Comparison of ENCODE assay signal across 8 cellular contexts in genomic region chr4:123505077-123505456, GRCh38.
DNase-seq lines count a peak whose midpoint lies in the region; ATAC-seq lines count a peak whose summit lies in the region.

No MANE protein-coding gene starts in this region.

- H3K36me3 ChIP-seq in mesodermal cell (ENCODE audit: control insufficient read depth, insufficient read depth, low read length) (no peaks in the 10 kb centered on the region), Karpas-422 (ENCODE audit: insufficient read depth, low read length) (no peaks in the 10 kb centered on the region)

- no peaks in the 10 kb centered on the region for H3K27me3 ChIP-seq in Karpas-422 (ENCODE audit: low read length)

- peak overlapping the region; percentile 95 for H3K27ac ChIP-seq in mesodermal cell (ENCODE audit: low read depth, low read length, severe bottlenecking)
- H3K27ac ChIP-seq in Karpas-422 (ENCODE audit: low read length), result no peak overlapping the region

- H3K27ac Mint-ChIP-seq in central memory CD8-positive, alpha-beta T cell (ENCODE audit: low read depth), result no peak overlapping the region

- no peak overlapping the region for H2AFZ ChIP-seq in Karpas-422 (ENCODE audit: low read length)

- peaks cover 6% of the 10 kb centered on the region for H3K4me1 ChIP-seq in mesodermal cell (ENCODE audit: control insufficient read depth, insufficient read depth, low read length, poor library complexity, severe bottlenecking)
- no peaks in the 10 kb centered on the region for H3K4me1 ChIP-seq in Karpas-422 (ENCODE audit: low read length)

- H3K4me1 Mint-ChIP-seq in central memory CD8-positive, alpha-beta T cell, result peaks cover 8% of the 10 kb centered on the region

- H3K9me3 ChIP-seq in mesodermal cell (ENCODE audit: control insufficient read depth, low read length), result no peaks in the 10 kb centered on the region
- no peaks in the 10 kb centered on the region for H3K9me3 ChIP-seq in Karpas-422 (ENCODE audit: low read length)

- peak; percentile 17 for DNase-seq in DMS114 treated with DMSO at 0.1 percent for 48 hours (lab: John Stamatoyannopoulos, UW; ENCODE audit: unreplicated experiment)
- DNase-seq in central memory CD8-positive, alpha-beta T cell (ENCODE audit: low spot score in 2 of 2), result no peak
- no peak for DNase-seq in KG1 (lab: John Stamatoyannopoulos, UW)
- DNase-seq in Karpas-422, result no peak
- DNase-seq in NCI-H2196 treated with DMSO at 0.1 percent for 48 hours (lab: John Stamatoyannopoulos, UW; ENCODE audit: unreplicated experiment), result no peak
- DNase-seq in D341Med (ENCODE audit: low spot score), result no peak

- H3K4me3 ChIP-seq in mesodermal cell (ENCODE audit: extremely low read depth, insufficient read depth, low read length, poor library complexity, severe bottlenecking) (peak overlapping the region; percentile 42), Karpas-422 (ENCODE audit: low read length) (no peak overlapping the region)

- WGBS in mesodermal cell (ENCODE audit: insufficient coverage in 2 of 2), 2 experiments, result 5% methylated on average over 6 of the region's 11 CpGs; no CpG with 5 or more reads in 1 of the 2 experiments

- no peaks in the 10 kb centered on the region for H3K9me2 ChIP-seq in Karpas-422 (replicated peaks; ENCODE audit: insufficient read depth, low read length)

- H3K36me3 Mint-ChIP-seq in central memory CD8-positive, alpha-beta T cell (ENCODE audit: insufficient read depth), result peaks cover 2% of the 10 kb centered on the region

- peak overlapping the region; percentile 62 for H3K4me3 Mint-ChIP-seq in central memory CD8-positive, alpha-beta T cell

- no peak overlapping the region for H3K4me2 ChIP-seq in Karpas-422 (ENCODE audit: low read depth, low read length, poor library complexity, severe bottlenecking)

- no peaks in the 10 kb centered on the region for H3K79me2 ChIP-seq in Karpas-422 (ENCODE audit: low read length)

- ATAC-seq in HG03354 (IDR thresholded peaks at IDR 0.05; ENCODE audit: poor library complexity, severe bottlenecking, unreplicated experiment), result peak; percentile 31
- ATAC-seq in central memory CD8-positive, alpha-beta T cell (replicated peaks; ENCODE audit: extremely low read depth, poor library complexity, severe bottlenecking), result no peak

- H4K20me1 ChIP-seq in Karpas-422 (ENCODE audit: insufficient read depth, low read depth, low read length), result no peaks in the 10 kb centered on the region

- no peaks in the 10 kb centered on the region for H3K9me3 Mint-ChIP-seq in central memory CD8-positive, alpha-beta T cell

- H3K27me3 Mint-ChIP-seq in central memory CD8-positive, alpha-beta T cell, result peaks cover 34% of the 10 kb centered on the region

- no peak overlapping the region for H3K9ac ChIP-seq in Karpas-422 (ENCODE audit: low read length)
